In genomic region chr1:240091201-240091600, GRCh38 we compare ENCODE assay signal across 13 cellular contexts. TPM values are rescaled to one million over a fixed set of nuclear protein-coding genes. Genes with fewer than 3 reads are reported as not detected.
DNase-seq lines count a peak whose midpoint lies in the region; ATAC-seq, FAIRE-seq and TF ChIP-seq lines count a peak whose summit lies in the region.
"Had no signal": no experiment of that assay in that cellular context is flagged by ENCODE, and none has a peak within 500 bp of the region (broad histone marks: within the 10 kb centered on the region; RNA-seq: fewer than 3 reads in every experiment).

No MANE protein-coding gene starts in this region.

- no peak for TF ChIP-seq CTCF in HepG2 (CRISPR knock-in tag; IDR thresholded peaks at IDR 0.05)
- no peak for TF ChIP-seq CTCF in right lobe of liver (IDR thresholded peaks at IDR 0.05)
- no peak for TF ChIP-seq CTCF in type B pancreatic cell (conservative IDR thresholded peaks at IDR 0.05)

- no peak overlapping the region for H3K9ac ChIP-seq in HepG2 (ENCODE audit: insufficient read depth, low read depth, low read length)
- peak overlapping the region; percentile 61 for H3K9ac ChIP-seq in mesenchymal stem cell (ENCODE audit: low read length)

- peak overlapping the region; percentile 8 for H3K4me3 Mint-ChIP-seq in activated naive CD8-positive, alpha-beta T cell treated with anti-CD3 and anti-CD28 coated beads, Interleukin-2, amount 50 U/mL, for 24 hours
- H3K4me3 Mint-ChIP-seq in type B pancreatic cell = peak overlapping the region; percentile 90
- H3K4me3 Mint-ChIP-seq: dendritic cell treated with granulocyte-macrophage colony-stimulating factor and Interleukin-4, amounts not matched to agents 40 ng/mL and 50 ng/mL, for 4 days had no signal

- H2AK5ac ChIP-seq in mesenchymal stem cell (ENCODE audit: low read length, severe bottlenecking) = no peak overlapping the region

- no peak for TF ChIP-seq EP300 in HepG2 (IDR thresholded peaks at IDR 0.05; ENCODE audit: low read depth in 2 of 2, low read length in 2 of 2)
- TF ChIP-seq EP300 in HepG2 (CRISPR knock-in tag; IDR thresholded peaks at IDR 0.05; ENCODE audit: borderline replicate concordance) = no peak

- CTCF ChIA-PET in HepG2 (lab: Yijun Ruan, JAX; ENCODE audit: low intra/inter-chr PET ratio, low total read pairs) = no interaction called here

- in situ Hi-C loops in HepG2 (cut with HindIII; ENCODE audit: extremely low pct_ligation_motif_present, low pct_unique_long_range_greater_than_20kb) = no loop called here

- H3K9me3 Mint-ChIP-seq in activated naive CD8-positive, alpha-beta T cell treated with anti-CD3 and anti-CD28 coated beads, Interleukin-2, amount 50 U/mL, for 24 hours = no peaks in the 10 kb centered on the region
- no peaks in the 10 kb centered on the region for H3K9me3 Mint-ChIP-seq in type B pancreatic cell
- H3K9me3 Mint-ChIP-seq: dendritic cell treated with granulocyte-macrophage colony-stimulating factor and Interleukin-4, amounts not matched to agents 40 ng/mL and 50 ng/mL, for 4 days had no signal

- H2AFZ ChIP-seq in HepG2 (ENCODE audit: low read length) (no peak overlapping the region), mesenchymal stem cell (ENCODE audit: low read depth, low read length) (no peak overlapping the region)

- H3K4me3 ChIP-seq in HepG2 (replicated peaks in 1 of 3; ENCODE audit: insufficient read depth in 1 of 3, low read depth in 2 of 3, low read length in 3 of 3) = no peak overlapping the region
- no peak overlapping the region for H3K4me3 ChIP-seq in right lobe of liver
- H3K4me3 ChIP-seq in mesenchymal stem cell (ENCODE audit: insufficient read depth in 1 of 2, low read depth in 1 of 2, low read length in 2 of 2) = peak overlapping the region; percentile 71 to 87

- no TSS peak for BruUV-seq in HepG2 (replicated peaks; lab: Mats Ljungman, UMichigan)

- POLR2A ChIA-PET in HepG2 (lab: Yijun Ruan, JAX) = no interaction called here

- H2BK5ac ChIP-seq in mesenchymal stem cell (ENCODE audit: low read depth, low read length, poor library complexity, severe bottlenecking) = no peak overlapping the region

- no peak overlapping the region for H3K27ac Mint-ChIP-seq in activated naive CD8-positive, alpha-beta T cell treated with anti-CD3 and anti-CD28 coated beads, Interleukin-2, amount 50 U/mL, for 24 hours
- H3K27ac Mint-ChIP-seq in type B pancreatic cell = no peak overlapping the region
- H3K27ac Mint-ChIP-seq: CD4-positive, alpha-beta memory T cell; dendritic cell treated with granulocyte-macrophage colony-stimulating factor and Interleukin-4, amounts not matched to agents 40 ng/mL and 50 ng/mL, for 4 days had no signal

- H3K4ac ChIP-seq in mesenchymal stem cell (ENCODE audit: low read depth in 1 of 2, low read length in 2 of 2) = no peak overlapping the region

- no peaks in the 10 kb centered on the region for H3K4me1 ChIP-seq in HepG2 (ENCODE audit: insufficient read depth, low read length)
- peaks cover 0 to 7% (median 0%) of the 10 kb centered on the region in 4 donors for H3K4me1 ChIP-seq in right lobe of liver
- peaks cover 5% of the 10 kb centered on the region for H3K4me1 ChIP-seq in mesenchymal stem cell (ENCODE audit: control insufficient read depth, insufficient read depth, low read depth, low read length)

- H3K79me1 ChIP-seq in mesenchymal stem cell (replicated peaks; ENCODE audit: low read length, poor library complexity, severe bottlenecking) = peaks cover 2% of the 10 kb centered on the region

- H3K36me3 ChIP-seq in HepG2 (replicated peaks in 1 of 2; ENCODE audit: control insufficient read depth in 1 of 2, insufficient read depth in 2 of 2, low read length in 2 of 2) (no peaks in the 10 kb centered on the region), right lobe of liver (no peaks in the 10 kb centered on the region), mesenchymal stem cell (ENCODE audit: control insufficient read depth in 1 of 2, insufficient read depth in 2 of 2, low read depth in 1 of 2, low read length in 2 of 2) (no peaks in the 10 kb centered on the region)

- H3K27me3 ChIP-seq in HepG2 (ENCODE audit: control insufficient read depth in 1 of 2, insufficient read depth in 2 of 2, low read length in 2 of 2) (peaks cover 0 to 21% of the 10 kb centered on the region in 2 experiments; a peak in 2 of 5 replicates), right lobe of liver (no peaks in the 10 kb centered on the region), mesenchymal stem cell (ENCODE audit: control insufficient read depth in 1 of 2, insufficient read depth in 1 of 2, low read length in 2 of 2) (peaks cover 0 to 19% of the 10 kb centered on the region in 2 experiments)

- no peak overlapping the region for H4K8ac ChIP-seq in mesenchymal stem cell (ENCODE audit: low read length)

- no peak; the same call in 2 of the 3 replicates for ATAC-seq in HepG2
- ATAC-seq in right lobe of liver = no peak
- no peak for ATAC-seq in activated naive CD8-positive, alpha-beta T cell treated with anti-CD3 and anti-CD28 coated beads, Interleukin-2, amount 50 U/mL, for 24 hours
- no peak for ATAC-seq in HG03045 (IDR thresholded peaks at IDR 0.05; ENCODE audit: unreplicated experiment)
- ATAC-seq in GM18498 (IDR thresholded peaks at IDR 0.05; ENCODE audit: unreplicated experiment) = no peak

- H2BK15ac ChIP-seq in mesenchymal stem cell (ENCODE audit: low read depth, poor library complexity, severe bottlenecking) = no peak overlapping the region

- no peaks in the 10 kb centered on the region for H3K36me3 Mint-ChIP-seq in activated naive CD8-positive, alpha-beta T cell treated with anti-CD3 and anti-CD28 coated beads, Interleukin-2, amount 50 U/mL, for 24 hours (ENCODE audit: low read depth)
- peaks cover 3% of the 10 kb centered on the region for H3K36me3 Mint-ChIP-seq in type B pancreatic cell
- H3K36me3 Mint-ChIP-seq: CD4-positive, alpha-beta memory T cell had no signal

- FAIRE-seq in HepG2 (lab: Jason Lieb, UNC) = no peak
- FAIRE-seq: GM12891 had no signal

- H3K27ac ChIP-seq in HepG2 (ENCODE audit: extremely low read length, insufficient read depth, low read length) (no peak overlapping the region), right lobe of liver (no peak overlapping the region), mesenchymal stem cell (ENCODE audit: low read length, poor library complexity, severe bottlenecking) (no peak overlapping the region)
- H3K27ac ChIP-seq: SK-N-MC, skin epidermis had no signal

- no peak overlapping the region for H3K14ac ChIP-seq in mesenchymal stem cell (ENCODE audit: low read length in 2 of 2)

- H3K4me1 Mint-ChIP-seq in activated naive CD8-positive, alpha-beta T cell treated with anti-CD3 and anti-CD28 coated beads, Interleukin-2, amount 50 U/mL, for 24 hours = peaks cover 4% of the 10 kb centered on the region
- peaks cover 8% of the 10 kb centered on the region for H3K4me1 Mint-ChIP-seq in type B pancreatic cell (ENCODE audit: unreplicated experiment)

- no peak overlapping the region for H3K23ac ChIP-seq in mesenchymal stem cell (ENCODE audit: low read length in 2 of 2)

- intact Hi-C loops in HepG2 (cut with micrococcal nuclease; ENCODE audit: unreplicated experiment) (no loop called here), right lobe of liver (cut with DNase I) (no loop called here)

- no peak for DNase-seq in HepG2 (ENCODE audit: low spot score)
- DNase-seq in right lobe of liver = no peak
- no peak for DNase-seq in activated naive CD8-positive, alpha-beta T cell treated with anti-CD3 and anti-CD28 coated beads, Interleukin-2, amount 50 U/mL, for 24 hours
- no peak for DNase-seq in mesenchymal stem cell
- DNase-seq in type B pancreatic cell (ENCODE audit: extremely low spot score, unreplicated experiment) = no peak
- no peak for DNase-seq in MV-4-11 (lab: John Stamatoyannopoulos, UW)
- DNase-seq: CD4-positive, alpha-beta memory T cell had no signal

- no peaks in the 10 kb centered on the region for H4K20me1 ChIP-seq in HepG2 (ENCODE audit: insufficient read depth, low read length)

- WGBS in HepG2 (ENCODE audit: low lambda C conversion rate) = 4% methylated on average over 2 of the region's 2 CpGs
- WGBS in right lobe of liver (ENCODE audit: insufficient coverage, low coverage, low lambda C conversion rate, missing lambda C conversion rate) = 0% methylated on average over 2 of the region's 2 CpGs
- 23% methylated on average over 2 of the region's 2 CpGs for WGBS in mesenchymal stem cell

- H2BK12ac ChIP-seq in mesenchymal stem cell (ENCODE audit: low read length in 2 of 2) = no peak overlapping the region

- H3K79me2 ChIP-seq in HepG2 (ENCODE audit: insufficient read depth, low read length) = no peaks in the 10 kb centered on the region

- no peak overlapping the region for H3K18ac ChIP-seq in mesenchymal stem cell (ENCODE audit: low read depth in 1 of 2, low read length in 2 of 2)

- H2BK120ac ChIP-seq in mesenchymal stem cell (ENCODE audit: low read depth, low read length) = no peak overlapping the region

- TF ChIP-seq RAD21 in HepG2 (CRISPR knock-in tag; IDR thresholded peaks at IDR 0.05) = no peak

- H3K27me3 Mint-ChIP-seq in activated naive CD8-positive, alpha-beta T cell treated with anti-CD3 and anti-CD28 coated beads, Interleukin-2, amount 50 U/mL, for 24 hours = peaks cover 38% of the 10 kb centered on the region
- H3K27me3 Mint-ChIP-seq in type B pancreatic cell = peaks cover 63% of the 10 kb centered on the region

- H3K9me3 ChIP-seq in HepG2 (ENCODE audit: low read length) (no peaks in the 10 kb centered on the region), right lobe of liver (no peaks in the 10 kb centered on the region), mesenchymal stem cell (ENCODE audit: control insufficient read depth, low read length) (no peaks in the 10 kb centered on the region)

- H4K91ac ChIP-seq in mesenchymal stem cell (ENCODE audit: low read length) = no peak overlapping the region

- TF ChIP-seq POLR2A in HepG2 (IDR thresholded peaks at IDR 0.05; ENCODE audit: insufficient read depth in 1 of 2, low read depth in 2 of 2, low read length in 2 of 2) (no peak), right lobe of liver (IDR thresholded peaks at IDR 0.05) (no peak)

- H3K4me2 ChIP-seq in HepG2 (ENCODE audit: low read depth, low read length) (peak overlapping the region; percentile 36; the same call in 1 of the 2 replicates), mesenchymal stem cell (ENCODE audit: low read length, poor library complexity, severe bottlenecking) (peak overlapping the region; percentile 81)

RNA-seq across cellular contexts. Expression of gene FMN2, which starts 0.5 kb away (rescaled TPM):
- total RNA-seq in HepG2 (2016; rRNA removed; fragmentation: Illumina TruSeq; extraction: Trizol) (not detected in 2 replicates), right lobe of liver (under 1 TPM in 1 of 6 experiments, not detected in 5; 0.12 TPM), type B pancreatic cell (ENCODE audit: low replicate concordance) (2.4 and 4.3 TPM in 2 replicates)
- total RNA-seq in HepG2 (2016; cell fraction: cytosol; rRNA removed; fragmentation: Illumina TruSeq; extraction: Trizol; ENCODE audit: low read depth) = not detected in 2 replicates
- not detected in 2 replicates for total RNA-seq in HepG2 (2016; cell fraction: insoluble cytoplasmic fraction; rRNA removed; fragmentation: Illumina TruSeq; extraction: Trizol)
- not detected in 2 replicates for total RNA-seq in HepG2 (2016; cell fraction: membrane; rRNA removed; fragmentation: Illumina TruSeq; extraction: Trizol)
- total RNA-seq in HepG2 (2016; cell fraction: nucleus; rRNA removed; fragmentation: Illumina TruSeq; extraction: Trizol) = not detected in 2 replicates
- polyA plus RNA-seq in HepG2 (2011; rRNA removed) = not detected in 2 replicates
- polyA plus RNA-seq in HepG2 (2011; cell fraction: cytosol; rRNA removed) = 0.04 TPM in 1 of 2 replicates, not detected in the other
- polyA plus RNA-seq in HepG2 (2011; cell fraction: nucleus; rRNA removed) = not detected in 2 replicates
- not detected in 2 replicates for polyA plus RNA-seq in HepG2 (2012)
- polyA plus RNA-seq in HepG2 (2016; cell fraction: cytosol; fragmentation: Illumina TruSeq; extraction: Trizol; ENCODE audit: low read depth) = not detected in 2 replicates
- not detected in 2 replicates for polyA plus RNA-seq in HepG2 (2016; cell fraction: insoluble cytoplasmic fraction; fragmentation: Illumina TruSeq; extraction: Trizol; ENCODE audit: low read depth)
- not detected in 2 replicates for polyA plus RNA-seq in HepG2 (2016; cell fraction: membrane; fragmentation: Illumina TruSeq; extraction: Trizol; ENCODE audit: low read depth)
- not detected in 2 replicates for polyA plus RNA-seq in HepG2 (2016; cell fraction: nucleus; fragmentation: Illumina TruSeq; extraction: Trizol; ENCODE audit: insufficient read depth, low read depth)
- polyA minus RNA-seq in HepG2 (2011; rRNA and poly(A)+ RNA removed; ENCODE audit: low replicate concordance) = not detected in 2 replicates
- polyA minus RNA-seq in HepG2 (2011; cell fraction: cytosol; rRNA and poly(A)+ RNA removed) = not detected in 2 replicates
- polyA minus RNA-seq in HepG2 (2011; cell fraction: nucleus; rRNA and poly(A)+ RNA removed) = not detected in 2 replicates
- polyA plus RNA-seq in mesenchymal stem cell (2013, experiment 1 of 2) = 5.4 TPM
- 6.1 TPM for polyA plus RNA-seq in mesenchymal stem cell (2013, experiment 2 of 2)
- total RNA-seq: CD4-positive, alpha-beta memory T cell had no signal
- polyA plus RNA-seq: CD4-positive, alpha-beta memory T cell had no signal

Comparison
In these comparisons a context has a peak if more than half of its experiments do, and no peak if none do; other contexts are left out.
1. H3K4me3 ChIP-seq: peak in mesenchymal stem cell (2 of 2); none in HepG2 (0 of 3) and right lobe of liver (0 of 3).